2 cellular contexts compared by ENCODE assay signal in the genomic region with DNA sequence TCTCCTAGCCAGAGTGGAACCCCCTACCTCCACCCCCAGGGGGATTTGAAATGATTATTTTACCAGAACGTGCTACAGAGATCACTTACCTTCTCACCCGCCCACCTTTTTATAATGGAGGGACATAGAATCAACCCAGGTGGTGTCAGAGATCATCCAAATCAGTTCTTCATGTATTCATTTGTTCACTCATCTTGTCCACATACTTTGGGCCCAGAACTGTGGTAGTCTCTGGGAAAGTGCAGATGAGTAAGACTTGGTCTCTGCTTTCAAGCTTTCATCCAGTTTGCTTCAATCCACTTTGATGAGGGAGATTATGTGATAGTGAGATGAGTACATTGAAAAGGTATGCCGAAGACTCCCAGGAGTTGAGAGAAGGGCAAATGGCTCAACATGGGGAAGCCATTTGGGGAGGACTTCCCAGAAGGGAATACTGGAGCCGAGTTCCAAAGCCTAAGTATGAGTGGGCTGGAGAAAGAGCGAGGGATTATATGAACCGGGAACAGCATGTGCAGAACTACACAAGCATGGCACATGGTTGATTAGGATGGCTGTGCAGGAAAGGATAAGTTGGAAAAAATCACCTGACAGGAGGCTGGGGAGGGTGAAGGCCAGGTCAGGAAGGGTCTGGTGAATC.
A peak's percentile ranks its signal among the peaks of the same experiment; 100 is the strongest.
TF ChIP-seq lines count a peak whose summit lies in the region.

No MANE protein-coding gene starts in this region.

TF ChIP-seq in SK-N-SH, 30 proteins besides CTCF, POLR2A, EP300 and RAD21 (continued from another document):
- no peak for TF ChIP-seq TAF1 (IDR thresholded peaks at IDR 0.05; ENCODE audit: borderline replicate concordance, low read depth, low read length)
- TF ChIP-seq RXRA (IDR thresholded peaks at IDR 0.05; ENCODE audit: borderline replicate concordance, low read depth), result peak; percentile 40; the same call in 1 of the 2 replicates
- peak; percentile 59; the same call in 1 of the 2 replicates for TF ChIP-seq FOSL2 (IDR thresholded peaks at IDR 0.05; ENCODE audit: borderline replicate concordance, low read depth)
TF ChIP-seq in SK-N-SH: peak in this region for 8.

TF ChIP-seq in SK-N-SH treated with all-trans-retinoic acid at 6 μM for 48 hours, 23 proteins besides CTCF, POLR2A, EP300 and RAD21 (continued from another document):
- TF ChIP-seq, protein P1, sequence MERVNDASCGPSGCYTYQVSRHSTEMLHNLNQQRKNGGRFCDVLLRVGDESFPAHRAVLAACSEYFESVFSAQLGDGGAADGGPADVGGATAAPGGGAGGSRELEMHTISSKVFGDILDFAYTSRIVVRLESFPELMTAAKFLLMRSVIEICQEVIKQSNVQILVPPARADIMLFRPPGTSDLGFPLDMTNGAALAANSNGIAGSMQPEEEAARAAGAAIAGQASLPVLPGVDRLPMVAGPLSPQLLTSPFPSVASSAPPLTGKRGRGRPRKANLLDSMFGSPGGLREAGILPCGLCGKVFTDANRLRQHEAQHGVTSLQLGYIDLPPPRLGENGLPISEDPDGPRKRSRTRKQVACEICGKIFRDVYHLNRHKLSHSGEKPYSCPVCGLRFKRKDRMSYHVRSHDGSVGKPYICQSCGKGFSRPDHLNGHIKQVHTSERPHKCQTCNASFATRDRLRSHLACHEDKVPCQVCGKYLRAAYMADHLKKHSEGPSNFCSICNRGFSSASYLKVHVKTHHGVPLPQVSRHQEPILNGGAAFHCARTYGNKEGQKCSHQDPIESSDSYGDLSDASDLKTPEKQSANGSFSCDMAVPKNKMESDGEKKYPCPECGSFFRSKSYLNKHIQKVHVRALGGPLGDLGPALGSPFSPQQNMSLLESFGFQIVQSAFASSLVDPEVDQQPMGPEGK (CRISPR knock-in tag; IDR thresholded peaks at IDR 0.05; ENCODE audit: borderline replicate concordance), result no peak
- TF ChIP-seq TOX (CRISPR knock-in tag; IDR thresholded peaks at IDR 0.05; ENCODE audit: borderline replicate concordance) (no peak), GLIS3 (CRISPR knock-in tag; IDR thresholded peaks at IDR 0.05) (no peak), OSR1 (CRISPR knock-in tag; IDR thresholded peaks at IDR 0.05) (no peak), RARB (CRISPR knock-in tag; IDR thresholded peaks at IDR 0.05) (no peak), ZFP30 (CRISPR knock-in tag; IDR thresholded peaks at IDR 0.05) (no peak), ISL1 (CRISPR knock-in tag; IDR thresholded peaks at IDR 0.05) (no peak), SNAI2 (CRISPR knock-in tag; IDR thresholded peaks at IDR 0.05) (no peak), ZC3H10 (CRISPR knock-in tag; IDR thresholded peaks at IDR 0.05) (no peak), BACH2 (CRISPR knock-in tag; IDR thresholded peaks at IDR 0.05; ENCODE audit: borderline replicate concordance) (no peak), ZFP3 (CRISPR knock-in tag; IDR thresholded peaks at IDR 0.05) (no peak), ESRRG (CRISPR knock-in tag; IDR thresholded peaks at IDR 0.05) (no peak), ZNF565 (CRISPR knock-in tag; conservative IDR thresholded peaks at IDR 0.05; ENCODE audit: low read depth) (no peak), ZNF70 (CRISPR knock-in tag; IDR thresholded peaks at IDR 0.05) (no peak)
- TF ChIP-seq, protein P2, sequence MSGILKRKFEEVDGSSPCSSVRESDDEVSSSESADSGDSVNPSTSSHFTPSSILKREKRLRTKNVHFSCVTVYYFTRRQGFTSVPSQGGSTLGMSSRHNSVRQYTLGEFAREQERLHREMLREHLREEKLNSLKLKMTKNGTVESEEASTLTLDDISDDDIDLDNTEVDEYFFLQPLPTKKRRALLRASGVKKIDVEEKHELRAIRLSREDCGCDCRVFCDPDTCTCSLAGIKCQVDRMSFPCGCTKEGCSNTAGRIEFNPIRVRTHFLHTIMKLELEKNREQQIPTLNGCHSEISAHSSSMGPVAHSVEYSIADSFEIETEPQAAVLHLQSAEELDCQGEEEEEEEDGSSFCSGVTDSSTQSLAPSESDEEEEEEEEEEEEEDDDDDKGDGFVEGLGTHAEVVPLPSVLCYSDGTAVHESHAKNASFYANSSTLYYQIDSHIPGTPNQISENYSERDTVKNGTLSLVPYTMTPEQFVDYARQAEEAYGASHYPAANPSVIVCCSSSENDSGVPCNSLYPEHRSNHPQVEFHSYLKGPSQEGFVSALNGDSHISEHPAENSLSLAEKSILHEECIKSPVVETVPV (CRISPR knock-in tag; IDR thresholded peaks at IDR 0.05), result no peak
TF ChIP-seq in SK-N-SH treated with all-trans-retinoic acid at 6 μM for 48 hours: peak in this region for 0.
